ENCODE assay signal across 8 cellular contexts in genomic region chr10:104330168-104331117, GRCh38. TPM values are rescaled to one million over a fixed set of nuclear protein-coding genes. Genes with fewer than 3 reads are reported as not detected.
DNase-seq lines count a peak whose midpoint lies in the region; ATAC-seq and TF ChIP-seq lines count a peak whose summit lies in the region.

No MANE protein-coding gene starts in this region.

- peaks cover 17% of the 10 kb centered on the region for H3K36me3 Mint-ChIP-seq in activated CD4-positive, alpha-beta T cell treated with anti-CD3 and anti-CD28 coated beads, Interleukin-2, amount 10 ng/mL, durations not matched to agents 24 days and 14 days (ENCODE audit: low read depth)

- H3K4me3 ChIP-seq in mammary epithelial cell (replicated peaks in 1 of 3; ENCODE audit: insufficient read depth in 1 of 3, low read depth in 2 of 3, low read length in 3 of 3), result peak overlapping the region in 1 of 3 experiments; percentile 15
- H3K4me3 ChIP-seq in lower leg skin (ENCODE audit: low read depth, poor library complexity, severe bottlenecking), result no peak overlapping the region
- H3K4me3 ChIP-seq in thoracic aorta, result peak overlapping the region; percentile 52

- H3K27ac ChIP-seq in mammary epithelial cell (ENCODE audit: insufficient read depth, low read depth, low read length) (peak overlapping the region; percentile 98), thoracic aorta (peak overlapping the region; percentile 77 to 86)

- H3K27ac Mint-ChIP-seq in activated CD4-positive, alpha-beta T cell treated with anti-CD3 and anti-CD28 coated beads, Interleukin-2, amount 10 ng/mL, durations not matched to agents 24 days and 14 days, result peak overlapping the region; percentile 91

- peaks cover 87% of the 10 kb centered on the region for H3K4me1 Mint-ChIP-seq in activated CD4-positive, alpha-beta T cell treated with anti-CD3 and anti-CD28 coated beads, Interleukin-2, amount 10 ng/mL, durations not matched to agents 24 days and 14 days

- H3K9ac ChIP-seq in mammary epithelial cell (ENCODE audit: insufficient read depth, low read length), result peak overlapping the region; percentile 95

- TF ChIP-seq CTCF in mammary epithelial cell (conservative IDR thresholded peaks at IDR 0.05 in 1 of 2, IDR thresholded peaks at IDR 0.05 in 1 of 2; ENCODE audit: extremely low read depth in 1 of 2, insufficient read depth in 1 of 2, low read depth in 1 of 2, low read length in 2 of 2), result no peak
- TF ChIP-seq CTCF in lower leg skin (IDR thresholded peaks at IDR 0.05), result no peak
- TF ChIP-seq CTCF in thoracic aorta (IDR thresholded peaks at IDR 0.05), result no peak

- H3K9me3 Mint-ChIP-seq in activated CD4-positive, alpha-beta T cell treated with anti-CD3 and anti-CD28 coated beads, Interleukin-2, amount 10 ng/mL, durations not matched to agents 24 days and 14 days, result no peaks in the 10 kb centered on the region

- peak overlapping the region; percentile 83 for H3K4me2 ChIP-seq in mammary epithelial cell (ENCODE audit: insufficient read depth, low read depth, low read length)

- H3K4me1 ChIP-seq in mammary epithelial cell (ENCODE audit: insufficient read depth, low read length) (peaks cover 81% of the 10 kb centered on the region), thoracic aorta (ENCODE audit: control insufficient read depth in 1 of 2, low read depth in 2 of 2) (peaks cover 85 to 100% of the 10 kb centered on the region in 2 donors)

- H4K20me1 ChIP-seq in mammary epithelial cell (ENCODE audit: insufficient read depth, low read length), result no peaks in the 10 kb centered on the region

- peaks cover 79% of the 10 kb centered on the region for H3K79me2 ChIP-seq in mammary epithelial cell (ENCODE audit: insufficient read depth, low read length)

- ATAC-seq in thoracic aorta (ENCODE audit: insufficient number of reproducible peaks, low FRiP score, low read depth) (no peak), HG03159 (IDR thresholded peaks at IDR 0.05; ENCODE audit: unreplicated experiment) (no peak)

- intact Hi-C loops in activated CD4-positive, alpha-beta T cell treated with anti-CD3 and anti-CD28 coated beads, Interleukin-2, amount 10 ng/mL, durations not matched to agents 24 days and 14 days (cut with micrococcal nuclease), result loop anchor here (10.0 kb wide), 1 partner anchor 416 kb away; the partner anchor contains the start of gene STN1
- intact Hi-C loops in mammary epithelial cell (cut with micrococcal nuclease), result no loop called here
- intact Hi-C loops in lower leg skin (cut with DNase I; ENCODE audit: low total_unique reads), result no loop called here

- peak overlapping the region; percentile 86 for H3K4me3 Mint-ChIP-seq in activated CD4-positive, alpha-beta T cell treated with anti-CD3 and anti-CD28 coated beads, Interleukin-2, amount 10 ng/mL, durations not matched to agents 24 days and 14 days

- in situ Hi-C loops in mammary epithelial cell (cut with MboI; ENCODE audit: low sequenced_read_pairs in 2 of 2), result no loop called here

- H3K36me3 ChIP-seq in mammary epithelial cell (ENCODE audit: insufficient read depth, low read length), result peaks cover 2% of the 10 kb centered on the region
- H3K36me3 ChIP-seq in thoracic aorta, result no peaks in the 10 kb centered on the region

- dilution Hi-C loops in mammary epithelial cell (cut with HindIII; ENCODE audit: low sequenced_read_pairs), result no loop called here

- no peak for DNase-seq in activated CD4-positive, alpha-beta T cell treated with anti-CD3 and anti-CD28 coated beads, Interleukin-2, amount 10 ng/mL, durations not matched to agents 24 days and 14 days
- DNase-seq in activated CD4-positive, alpha-beta T cell treated with anti-CD3 and anti-CD28 coated beads, Interleukin-2, amount 50 U/mL, for 1 hour, result no peak
- DNase-seq in mammary epithelial cell, result peak; percentile 88
- peak; percentile 79 to 91 for DNase-seq in lower leg skin (ENCODE audit: low spot score in 2 of 2)
- DNase-seq in thoracic aorta (ENCODE audit: low spot score), result no peak
- no peak for DNase-seq in KG1 (lab: John Stamatoyannopoulos, UW)
- no peak for DNase-seq in activated CD4-positive, alpha-beta T cell treated with anti-CD3 and anti-CD28 coated beads, Interleukin-2, amount 50 U/mL, for 4 hours

- no peak overlapping the region for H2AFZ ChIP-seq in mammary epithelial cell (ENCODE audit: low read depth, low read length)

- H3K9me3 ChIP-seq in mammary epithelial cell (replicated peaks; ENCODE audit: insufficient read depth, low read length), result no peaks in the 10 kb centered on the region
- no peaks in the 10 kb centered on the region for H3K9me3 ChIP-seq in thoracic aorta

- WGBS in mammary epithelial cell (ENCODE audit: low coverage, missing lambda C conversion rate), result 18% methylated on average over 8 of the region's 8 CpGs
- WGBS in lower leg skin, 2 donors, result 19 to 32% methylated on average over 8 of the region's 8 CpGs

- no peaks in the 10 kb centered on the region for H3K27me3 Mint-ChIP-seq in activated CD4-positive, alpha-beta T cell treated with anti-CD3 and anti-CD28 coated beads, Interleukin-2, amount 10 ng/mL, durations not matched to agents 24 days and 14 days

- TF ChIP-seq POLR2A in lower leg skin (IDR thresholded peaks at IDR 0.05), result no peak

- CTCF ChIA-PET in mammary epithelial cell (lab: Charles Lee; ENCODE audit: low non-redundant PET), result interaction anchor here (0.6 to 1.1 kb wide), 2 partner anchors 41 to 55 kb away, joined by 3 to 6 read pairs; no protein-coding TSS in a partner anchor

- TSS peak; percentile 3 for BruUV-seq in mammary epithelial cell (replicated peaks; lab: Mats Ljungman, UMichigan)

- H3K27me3 ChIP-seq in mammary epithelial cell (ENCODE audit: insufficient read depth, low read length) (no peaks in the 10 kb centered on the region), thoracic aorta (replicated peaks; ENCODE audit: insufficient read depth) (no peaks in the 10 kb centered on the region)

RNA-seq across cellular contexts. Expression of gene ITPRIP, which starts 7.8 kb away (rescaled TPM):
- total RNA-seq in activated CD4-positive, alpha-beta T cell treated with anti-CD3 and anti-CD28 coated beads, Interleukin-2, amount 10 ng/mL, durations not matched to agents 24 days and 14 days, result 14.7 and 15.4 TPM in 2 replicates
- total RNA-seq in mammary epithelial cell (10 to 100 TPM; 21.5 to 37.2 TPM), lower leg skin (100 to 1,000 TPM in 3 of 4 donors, 10 to 100 TPM in 1; 77.8 to 182 (median 141) TPM), thoracic aorta (10 to 100 TPM; 55.6 to 59.2 TPM)
- 14.4 TPM for polyA plus RNA-seq in mammary epithelial cell
- polyA minus RNA-seq in mammary epithelial cell, result 24.0 TPM

RNA-seq across cellular contexts. Expression of gene CFAP58, which starts 23.2 kb away (rescaled TPM):
- 0.16 and 0.19 TPM in 2 replicates for total RNA-seq in activated CD4-positive, alpha-beta T cell treated with anti-CD3 and anti-CD28 coated beads, Interleukin-2, amount 10 ng/mL, durations not matched to agents 24 days and 14 days
- total RNA-seq in mammary epithelial cell (1 to 10 TPM in 1 of 2 donors, under 1 TPM in 1; 0.17 to 1.0 TPM), lower leg skin (under 1 TPM in 3 of 4 donors, not detected in 1; 0.42 to 0.55 (median 0.44) TPM), thoracic aorta (under 1 TPM; 0.35 to 0.68 TPM)
- polyA plus RNA-seq in mammary epithelial cell, result 0.23 TPM
- polyA minus RNA-seq in mammary epithelial cell, result not detected

Comparison
In these comparisons a context has a peak if more than half of its experiments do, and no peak if none do; other contexts are left out.
1. DNase-seq: peak in mammary epithelial cell (single experiment) and lower leg skin (2 of 2); none in activated CD4-positive, alpha-beta T cell treated with anti-CD3 and anti-CD28 coated beads, Interleukin-2, amount 10 ng/mL, durations not matched to agents 24 days and 14 days (single experiment), activated CD4-positive, alpha-beta T cell treated with anti-CD3 and anti-CD28 coated beads, Interleukin-2, amount 50 U/mL, for 1 hour (single experiment), thoracic aorta (single experiment), KG1 (single experiment) and activated CD4-positive, alpha-beta T cell treated with anti-CD3 and anti-CD28 coated beads, Interleukin-2, amount 50 U/mL, for 4 hours (0 of 2).